Comparison of ENCODE assay signal across 10 cellular contexts in the genomic region with DNA sequence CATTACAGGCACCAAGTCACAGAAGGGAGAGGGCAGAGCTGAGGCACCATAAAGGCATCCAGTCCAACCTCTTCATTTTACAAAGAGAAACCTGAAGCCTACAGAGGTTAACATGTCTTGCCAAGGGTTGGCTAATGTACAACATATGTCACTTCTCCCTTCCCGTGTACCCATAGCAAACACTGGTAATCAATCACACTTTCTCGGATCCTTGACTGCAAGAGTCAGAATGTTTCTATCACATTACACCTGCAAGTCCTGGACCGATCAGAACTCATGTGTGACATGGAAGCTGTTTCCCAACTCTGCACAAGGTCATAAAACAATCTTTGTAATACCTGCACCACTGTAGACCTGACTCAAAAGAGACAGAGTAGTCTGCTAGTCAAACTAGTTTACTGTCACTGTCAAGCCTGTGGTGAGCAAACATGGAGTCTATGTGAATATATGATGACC. TPM values are rescaled to one million over a fixed set of nuclear protein-coding genes. Genes with fewer than 3 reads are reported as not detected.
DNase-seq lines count a peak whose midpoint lies in the region; ATAC-seq and TF ChIP-seq lines count a peak whose summit lies in the region.
"Had no signal": no experiment of that assay in that cellular context is flagged by ENCODE, and none has a peak within 500 bp of the region (broad histone marks: within the 10 kb centered on the region; RNA-seq: fewer than 3 reads in every experiment).

No MANE protein-coding gene starts in this region.

- no peak overlapping the region for H3K4me3 Mint-ChIP-seq in endodermal cell

- WGBS in endodermal cell (ENCODE audit: insufficient coverage in 1 of 2, insufficient read length in 1 of 2), 2 experiments: 96 to 100% methylated on average over 3 of the region's 3 CpGs

- H3K36me3 ChIP-seq in endodermal cell (ENCODE audit: control insufficient read depth, insufficient read depth, low read length): no peaks in the 10 kb centered on the region
- H3K36me3 ChIP-seq: WERI-Rb-1 had no signal

- H3K27ac Mint-ChIP-seq in endodermal cell: no peak overlapping the region

- TF ChIP-seq CTCF in endodermal cell (conservative IDR thresholded peaks at IDR 0.05): no peak

- peaks cover 16% of the 10 kb centered on the region for H3K27me3 ChIP-seq in endodermal cell (ENCODE audit: control insufficient read depth, insufficient read depth, low read length, poor library complexity, severe bottlenecking)

- H3K4me3 ChIP-seq in endodermal cell (ENCODE audit: low read length): no peak overlapping the region

- ATAC-seq in GM18499 (IDR thresholded peaks at IDR 0.05; ENCODE audit: insufficient read depth, unreplicated experiment) (peak; percentile 33), GM19463 (IDR thresholded peaks at IDR 0.05; ENCODE audit: unreplicated experiment) (peak; percentile 42), HG03565 (IDR thresholded peaks at IDR 0.05; ENCODE audit: unreplicated experiment) (peak; percentile 31), esophagus mucosa (peak; percentile 19)

- no peaks in the 10 kb centered on the region for H3K9me3 ChIP-seq in endodermal cell (ENCODE audit: control insufficient read depth, low read length)

- no peaks in the 10 kb centered on the region for H3K9me3 Mint-ChIP-seq in endodermal cell

- DNase-seq in endodermal cell (no peak), CD1c-positive myeloid dendritic cell (ENCODE audit: extremely low spot score) (no peak), NCI-H1436 (lab: John Stamatoyannopoulos, UW) (no peak), NCI-H345 (lab: John Stamatoyannopoulos, UW) (no peak)
- DNase-seq: WERI-Rb-1 had no signal

- H3K36me3 Mint-ChIP-seq in endodermal cell (ENCODE audit: low read depth): no peaks in the 10 kb centered on the region

- H3K4me1 Mint-ChIP-seq in endodermal cell: peaks cover 17% of the 10 kb centered on the region

- no peaks in the 10 kb centered on the region for H3K4me1 ChIP-seq in endodermal cell (ENCODE audit: control insufficient read depth, insufficient read depth, low read length)

- H3K9ac ChIP-seq in endodermal cell (ENCODE audit: extremely low read depth, low read length, poor library complexity, severe bottlenecking): no peak overlapping the region

- H3K27me3 Mint-ChIP-seq in endodermal cell (ENCODE audit: insufficient read depth): peaks cover 20% of the 10 kb centered on the region

- no peak overlapping the region for H3K27ac ChIP-seq in endodermal cell (ENCODE audit: low read depth, low read length)
- H3K27ac ChIP-seq: epithelial cell of prostate, WERI-Rb-1 had no signal

RNA-seq across cellular contexts. Expression of a gene that starts 6.0 kb away (rescaled TPM):
- 6.8 TPM for total RNA-seq in esophagus mucosa
- 10 to 100 TPM in 1 of 2 donors, 1 to 10 TPM in 1; 6.2 to 10.6 TPM for total RNA-seq in endodermal cell
- 3.2 TPM for polyA plus RNA-seq in endodermal cell (2013, experiment 1 of 2)
- polyA plus RNA-seq in endodermal cell (2013, experiment 2 of 2): 2.2 TPM
